In the genomic region with DNA sequence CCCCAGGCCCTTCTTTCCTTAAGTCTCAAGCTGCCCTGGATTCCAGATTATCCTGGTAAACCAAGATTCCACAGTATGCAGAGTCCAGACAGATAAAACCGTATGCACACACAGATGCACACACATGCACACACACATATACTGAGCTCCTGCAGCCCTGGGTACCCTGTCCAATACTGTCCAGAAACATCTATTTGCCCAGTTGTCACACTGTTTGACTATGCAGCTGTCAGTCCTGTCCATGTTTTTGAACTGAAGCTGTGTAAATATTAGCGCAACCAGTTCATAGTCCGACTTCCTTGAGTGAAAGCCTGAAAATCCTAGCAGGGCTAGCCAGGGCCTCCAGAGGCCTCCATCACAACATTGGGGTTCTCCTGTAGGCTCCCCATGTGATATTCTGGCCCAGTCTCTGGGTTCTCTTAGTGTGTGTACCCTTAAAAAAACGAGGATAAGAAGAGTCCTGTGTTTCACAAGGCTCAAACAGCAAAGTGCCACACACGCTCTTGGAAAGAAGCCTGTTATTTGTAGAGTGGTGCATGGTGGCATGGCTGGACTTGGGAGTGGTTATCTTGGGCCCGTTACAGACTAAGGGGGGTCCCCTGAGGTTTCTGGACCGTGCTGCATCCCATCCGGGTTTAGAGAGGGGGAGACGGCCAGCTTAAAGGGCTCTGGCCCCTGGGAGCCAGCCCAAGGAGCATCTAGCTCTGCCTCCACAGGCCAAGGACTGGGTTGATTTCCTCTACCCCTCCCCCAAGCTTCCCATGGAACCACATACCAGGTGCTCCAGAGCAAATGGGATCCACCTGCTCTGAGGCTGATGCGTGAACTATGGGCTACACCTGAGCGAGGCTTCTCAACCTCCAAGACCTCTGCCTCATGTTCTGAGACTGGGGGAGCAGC, we compare ENCODE assay signal across 8 cellular contexts.
DNase-seq lines count a peak whose midpoint lies in the region; ATAC-seq, FAIRE-seq and TF ChIP-seq lines count a peak whose summit lies in the region.

No MANE protein-coding gene starts in this region.

- no peak overlapping the region for H2BK20ac ChIP-seq in H1 (ENCODE audit: low read length)

- peak overlapping the region; percentile 73 for H3K4me3 Mint-ChIP-seq in CD4-positive, alpha-beta T cell

- H3K79me2 ChIP-seq in H1 (ENCODE audit: control insufficient read depth in 1 of 2, insufficient read depth in 2 of 2, low read length in 2 of 2), result peaks cover 0 to 45% of the 10 kb centered on the region in 2 experiments; a peak in 2 of 4 replicates

- no peak overlapping the region for H2BK12ac ChIP-seq in H1 (ENCODE audit: low read depth, low read length)

- peaks cover 20% of the 10 kb centered on the region for H3K36me3 Mint-ChIP-seq in CD4-positive, alpha-beta T cell (ENCODE audit: low read depth)

- no peak overlapping the region for H2BK5ac ChIP-seq in H1 (ENCODE audit: low read depth, low read length)

- no peak overlapping the region for H2AFZ ChIP-seq in H1 (ENCODE audit: low read length)

- H2BK120ac ChIP-seq in H1 (replicated peaks; ENCODE audit: low read depth, low read length), result no peak overlapping the region

- peaks cover 31% of the 10 kb centered on the region for H3K79me1 ChIP-seq in H1 (ENCODE audit: low read depth, low read length)

- TF ChIP-seq POLR2A in H1 (IDR thresholded peaks at IDR 0.05; ENCODE audit: control extremely low read depth in 1 of 2, low read depth in 2 of 2, low read length in 2 of 2), result no peak
- TF ChIP-seq POLR2A in ovary (IDR thresholded peaks at IDR 0.05), result no peak

- TF ChIP-seq EP300 in H1 (IDR thresholded peaks at IDR 0.05; ENCODE audit: borderline replicate concordance in 1 of 2, low read depth in 2 of 2, low read length in 2 of 2) (no peak), ovary (IDR thresholded peaks at IDR 0.05) (no peak)

- POLR2A ChIA-PET in CD4-positive, alpha-beta T cell (lab: Charles Lee), result no interaction called here
- POLR2A ChIA-PET in H1 (lab: Charles Lee; ENCODE audit: partially characterized antibody), result interaction anchor here (0.8 to 3.6 kb wide), 5 partner anchors 8 to 67 kb away, joined by 3 to 15 read pairs (median 3); no protein-coding TSS in a partner anchor

- H3K4me3 ChIP-seq in H1 (ENCODE audit: extremely low read depth in 1 of 4, insufficient read depth in 2 of 4, low read depth in 3 of 4, low read length in 4 of 4) (no peak overlapping the region), neutrophil (ENCODE audit: low read depth in 1 of 2, low read length in 1 of 2) (no peak overlapping the region), ovary (no peak overlapping the region)

- no peak overlapping the region for H3K23ac ChIP-seq in H1 (ENCODE audit: insufficient read length)

- H3K27ac ChIP-seq in CD4-positive, alpha-beta T cell (ENCODE audit: low read depth, low read length), result no peak overlapping the region
- H3K27ac ChIP-seq in H1 (ENCODE audit: low read depth, low read length) (no peak overlapping the region), neutrophil (peak overlapping the region; percentile 52), ovary (peak overlapping the region in 1 of 2 donors; percentile 33), foreskin keratinocyte (no peak overlapping the region)

- H3K27me3 Mint-ChIP-seq in CD4-positive, alpha-beta T cell, result no peaks in the 10 kb centered on the region

- H3K27ac Mint-ChIP-seq in CD4-positive, alpha-beta T cell, result peak overlapping the region; percentile 56

- no peak overlapping the region for H3K56ac ChIP-seq in H1 (replicated peaks; ENCODE audit: insufficient read length, low read depth, low read length)

- CTCF ChIA-PET in CD4-positive, alpha-beta T cell (lab: Charles Lee), result interaction anchor here (1.6 kb wide), 1 partner anchor 30 kb away, joined by 5 read pairs; no protein-coding TSS in a partner anchor
- CTCF ChIA-PET in H1 (lab: Charles Lee; ENCODE audit: partially characterized antibody), result interaction anchor here (0.6 to 25.8 kb wide), 11 partner anchors 12 to 137 kb away, joined by 3 to 267 read pairs (median 4); no protein-coding TSS in a partner anchor

- H3K36me3 ChIP-seq in H1 (ENCODE audit: control insufficient read depth in 2 of 4, insufficient read depth in 4 of 4, low read length in 3 of 4) (no peaks in the 10 kb centered on the region), neutrophil (peaks cover 59% of the 10 kb centered on the region), ovary (no peaks in the 10 kb centered on the region)

- no peaks in the 10 kb centered on the region for H3K9me3 Mint-ChIP-seq in CD4-positive, alpha-beta T cell

- no peaks in the 10 kb centered on the region for H3K27me3 ChIP-seq in CD4-positive, alpha-beta T cell (ENCODE audit: control insufficient read depth, insufficient read depth, low read length)
- H3K27me3 ChIP-seq in H1 (replicated peaks in 1 of 4; ENCODE audit: control insufficient read depth in 3 of 4, extremely low read depth in 1 of 4, insufficient read depth in 3 of 4, low read length in 3 of 4) (peaks cover 0 to 12% (median 2%) of the 10 kb centered on the region in 4 experiments; a peak in 5 of 7 replicates), neutrophil (peaks cover 14% of the 10 kb centered on the region), ovary (no peaks in the 10 kb centered on the region), foreskin keratinocyte (peaks cover 17% of the 10 kb centered on the region)

- no peak for ATAC-seq in CD4-positive, alpha-beta T cell (ENCODE audit: poor library complexity)
- ATAC-seq in HG02885 (IDR thresholded peaks at IDR 0.05; ENCODE audit: poor library complexity, unreplicated experiment), result no peak
- no peak for ATAC-seq in foreskin keratinocyte
- no peak for ATAC-seq in HG02870 (IDR thresholded peaks at IDR 0.05; ENCODE audit: unreplicated experiment)

- DNase-seq in CD4-positive, alpha-beta T cell, result no peak
- DNase-seq in NCI-H146 (lab: John Stamatoyannopoulos, UW) (peak; percentile 48), H1 (ENCODE audit: low read depth in 1 of 2, low spot score in 2 of 2) (no peak), ovary (no peak), foreskin keratinocyte (no peak)

- H3K4me2 ChIP-seq in H1 (ENCODE audit: insufficient read depth in 1 of 2, low read depth in 2 of 2, low read length in 2 of 2), result no peak overlapping the region; a peak in 1 of 4 replicates

- H2BK15ac ChIP-seq in H1 (ENCODE audit: low read length), result no peak overlapping the region

- intact Hi-C loops in CD4-positive, alpha-beta T cell (cut with DNase I, micrococcal nuclease), result loop anchor here in 1 of 2 experiments (5.0 to 10.0 kb wide), 5 partner anchors 47 to 487 kb away; a partner anchor contains a TSS
- intact Hi-C loops in ovary (cut with DNase I), result no loop called here

- H3K4me1 ChIP-seq in H1 (replicated peaks in 1 of 4; ENCODE audit: control insufficient read depth in 3 of 4, insufficient read depth in 4 of 4, low read length in 3 of 4) (peaks cover 2 to 27% (median 10%) of the 10 kb centered on the region in 4 experiments), neutrophil (ENCODE audit: control insufficient read depth in 1 of 2, insufficient read depth in 1 of 2, low read depth in 1 of 2, low read length in 1 of 2) (peaks cover 68 to 87% of the 10 kb centered on the region in 2 experiments), ovary (ENCODE audit: insufficient read depth) (peaks cover 49% of the 10 kb centered on the region), foreskin keratinocyte (no peaks in the 10 kb centered on the region)

- H4K20me1 ChIP-seq in H1 (replicated peaks in 1 of 2; ENCODE audit: control insufficient read depth in 1 of 2, insufficient read depth in 2 of 2, low read length in 2 of 2), result peaks cover 14 to 43% of the 10 kb centered on the region in 2 experiments

- no peak overlapping the region for H4K91ac ChIP-seq in H1 (replicated peaks; ENCODE audit: insufficient read length, low read length)

- H3K4me1 Mint-ChIP-seq in CD4-positive, alpha-beta T cell (ENCODE audit: low read depth), result peaks cover 95% of the 10 kb centered on the region

- no peak for TF ChIP-seq RAD21 in H1 (IDR thresholded peaks at IDR 0.05 in 1 of 2, conservative IDR thresholded peaks at IDR 0.05 in 1 of 2; ENCODE audit: low read depth in 2 of 2, low read length in 2 of 2)

- H2AK5ac ChIP-seq in H1 (ENCODE audit: low read depth, low read length), result no peak overlapping the region

- H3K14ac ChIP-seq in H1 (ENCODE audit: insufficient read length), result no peak overlapping the region

- H3K9me3 ChIP-seq in CD4-positive, alpha-beta T cell (ENCODE audit: control insufficient read depth, low read length), result no peaks in the 10 kb centered on the region
- no peaks in the 10 kb centered on the region for H3K9me3 ChIP-seq in H1 (ENCODE audit: insufficient read depth in 2 of 2, low read depth in 1 of 2, low read length in 1 of 2)
- H3K9me3 ChIP-seq in neutrophil, result no peaks in the 10 kb centered on the region
- no peaks in the 10 kb centered on the region for H3K9me3 ChIP-seq in ovary

- H4K5ac ChIP-seq in H1 (ENCODE audit: insufficient read length, low read depth, low read length), result no peak overlapping the region

- H3K4ac ChIP-seq in H1 (replicated peaks; ENCODE audit: insufficient read length, low read depth, low read length), result no peak overlapping the region

- no peak for TF ChIP-seq CTCF in CD4-positive, alpha-beta T cell (IDR thresholded peaks at IDR 0.05)
- TF ChIP-seq CTCF in H1 (IDR thresholded peaks at IDR 0.05; ENCODE audit: control extremely low read depth in 1 of 3, insufficient read depth in 1 of 3, low read depth in 1 of 3, low read length in 3 of 3), result no peak
- no peak for TF ChIP-seq CTCF in neutrophil (IDR thresholded peaks at IDR 0.05)
- no peak for TF ChIP-seq CTCF in ovary (IDR thresholded peaks at IDR 0.05)
- no peak for TF ChIP-seq CTCF in foreskin keratinocyte (conservative IDR thresholded peaks at IDR 0.05)

- WGBS in H1 (ENCODE audit: extremely low coverage in 1 of 2, insufficient coverage in 1 of 2, insufficient read length in 1 of 2, insufficient replicate concordance in 2 of 2, low coverage in 1 of 2, low lambda C conversion rate in 2 of 2, missing lambda C conversion rate in 1 of 2), 2 experiments, result 83% methylated on average over 11 of the region's 11 CpGs; no CpG with 5 or more reads in 1 of the 2 experiments
- WGBS in ovary, 3 donors, result 36 to 48% (median 45%) methylated on average over 11 of the region's 11 CpGs

- H3K18ac ChIP-seq in H1 (ENCODE audit: extremely low read depth, low read length), result no peak overlapping the region

- H3K9ac ChIP-seq in H1 (replicated peaks in 1 of 4; ENCODE audit: extremely low read depth in 1 of 4, low read depth in 3 of 4, low read length in 3 of 4), result no peak overlapping the region

- no peak overlapping the region for H4K8ac ChIP-seq in H1 (ENCODE audit: extremely low read depth, insufficient read depth, low read length)

- peaks cover 5% of the 10 kb centered on the region for H3K23me2 ChIP-seq in H1 (ENCODE audit: low read depth, low read length)

- FAIRE-seq in H1 (lab: Jason Lieb, UNC), result no peak

TF ChIP-seq in H1, 55 proteins besides CTCF, POLR2A, EP300 and RAD21:
- TF ChIP-seq, protein P1, sequence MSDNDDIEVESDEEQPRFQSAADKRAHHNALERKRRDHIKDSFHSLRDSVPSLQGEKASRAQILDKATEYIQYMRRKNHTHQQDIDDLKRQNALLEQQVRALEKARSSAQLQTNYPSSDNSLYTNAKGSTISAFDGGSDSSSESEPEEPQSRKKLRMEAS (IDR thresholded peaks at IDR 0.05), result 0 out of 2 replicates have a peak, but pooled peaks have one; percentile 13
- TF ChIP-seq CHD2 (IDR thresholded peaks at IDR 0.05; ENCODE audit: low read length), result no peak
- no peak for TF ChIP-seq KDM4A (IDR thresholded peaks at IDR 0.05; ENCODE audit: low read depth, low read length, severe bottlenecking)
